ENCODE assay signal across 20 cellular contexts in the genomic region with DNA sequence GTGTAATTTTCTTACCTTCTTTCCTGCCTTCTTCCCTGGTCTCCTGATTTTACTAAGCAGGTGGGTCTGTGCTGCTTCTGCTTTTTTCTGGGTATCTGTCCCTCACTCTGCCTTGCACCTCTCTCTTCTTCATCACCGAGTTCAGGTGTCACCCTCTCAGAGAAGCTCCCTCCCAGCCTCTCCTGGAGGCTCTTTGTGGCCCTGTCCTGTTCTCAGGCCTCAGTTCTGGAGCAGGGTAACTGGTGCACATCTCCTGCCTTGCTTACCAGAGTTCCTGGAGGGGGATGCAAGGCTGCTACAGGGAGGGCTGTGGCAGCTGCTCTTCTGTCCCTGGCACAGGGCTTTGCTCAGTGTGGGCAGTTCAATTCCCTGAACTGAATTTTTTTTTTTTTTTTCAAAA.
DNase-seq lines count a peak whose midpoint lies in the region; ATAC-seq, FAIRE-seq and TF ChIP-seq lines count a peak whose summit lies in the region.
"Had no signal": no experiment of that assay in that cellular context is flagged by ENCODE, and none has a peak within 500 bp of the region (broad histone marks: within the 10 kb centered on the region; RNA-seq: fewer than 3 reads in every experiment).

No MANE protein-coding gene starts in this region.

- ATAC-seq in GM18861 (IDR thresholded peaks at IDR 0.05; ENCODE audit: unreplicated experiment) (peak; percentile 80), GM21390 (IDR thresholded peaks at IDR 0.05; ENCODE audit: unreplicated experiment) (peak; percentile 71), HG03135 (IDR thresholded peaks at IDR 0.05; ENCODE audit: unreplicated experiment) (peak; percentile 60), GM12878 (no peak; the same call in 2 of the 3 replicates)
- ATAC-seq: naive thymus-derived CD8-positive, alpha-beta T cell had no signal

- peak overlapping the region; percentile 44 for H3K27ac ChIP-seq in GM12878 (ENCODE audit: control insufficient read depth, insufficient read depth)

- no peak overlapping the region for H2AFZ ChIP-seq in GM12878 (ENCODE audit: control insufficient read depth, low read depth, low read length)

- TF ChIP-seq POLR2A in GM12878 (IDR thresholded peaks at IDR 0.05; ENCODE audit: low read depth, low read length) = no peak

- DNase-seq in GM12878 (ENCODE audit: low read depth, low spot score) (no peak), GM10248 (ENCODE audit: extremely low spot score) (no peak), DMS 273 treated with DMSO at 0.1 percent for 48 hours (lab: John Stamatoyannopoulos, UW) (no peak), kidney glomerular epithelial cell (lab: John Stamatoyannopoulos, UW) (no peak)
- DNase-seq in activated naive CD4-positive, alpha-beta T cell treated with Interleukin-2 at 50 U/mL for 16 hours = no peak
- DNase-seq: activated CD4-positive, alpha-beta T cell treated with anti-CD3 and anti-CD28 coated beads for 1 hour; activated gamma-delta T cell; anterior cingulate cortex; effector memory CD4-positive, alpha-beta T cell; head of caudate nucleus; immature natural killer cell; MG63; naive thymus-derived CD8-positive, alpha-beta T cell; NCI-H187 treated with DMSO at 0.1 percent for 48 hours; NCI-H510A had no signal

- peaks cover 11% of the 10 kb centered on the region for H3K79me2 ChIP-seq in GM12878 (ENCODE audit: control insufficient read depth, insufficient read depth, low read length)

- POLR2A ChIA-PET in GM12878 (lab: Charles Lee) = interaction anchor here (0.6 to 0.8 kb wide), 3 partner anchors 14 to 1639 kb away, joined by 3 to 5 read pairs (median 3); no protein-coding TSS in a partner anchor
- POLR2A ChIA-PET in GM10248 (lab: Yijun Ruan, JAX) = interaction anchor here (0.7 kb wide), 1 partner anchor 11 kb away, joined by 3 read pairs; no protein-coding TSS in a partner anchor

- in situ Hi-C loops in GM12878 (cut with MboI) = no loop called here

- CTCF ChIA-PET in GM12878 (lab: Yijun Ruan, JAX) = interaction anchor here (0.7 to 1.6 kb wide), 3 partner anchors 10 to 111 kb away, joined by 3 to 4 read pairs (median 4); no protein-coding TSS in a partner anchor
- CTCF ChIA-PET in GM10248 (lab: Yijun Ruan, JAX) = interaction anchor here (1.6 kb wide), 1 partner anchor 112 kb away, joined by 4 read pairs; no protein-coding TSS in a partner anchor

- H3K4me1 ChIP-seq in GM12878 (ENCODE audit: control insufficient read depth, insufficient read depth, low read length) = peaks cover 6% of the 10 kb centered on the region
- H3K4me1 ChIP-seq: HAP-1 had no signal

- FAIRE-seq in GM12878 (lab: Jason Lieb, UNC) = no peak
- FAIRE-seq: GM12892 had no signal

- no peaks in the 10 kb centered on the region for H3K27me3 ChIP-seq in GM12878 (replicated peaks in 1 of 2; ENCODE audit: control insufficient read depth in 2 of 2, insufficient read depth in 2 of 2, low read length in 1 of 2)
- H3K27me3 ChIP-seq: MG63 had no signal

- TF ChIP-seq RAD21 in GM12878 (IDR thresholded peaks at IDR 0.05; ENCODE audit: insufficient read depth, low read depth, low read length) = no peak

- peaks cover 24 to 53% of the 10 kb centered on the region in 2 experiments for H3K36me3 ChIP-seq in GM12878 (ENCODE audit: control insufficient read depth in 2 of 2, insufficient read depth in 2 of 2, low read length in 1 of 2)

- H3K9ac ChIP-seq in GM12878 (ENCODE audit: control insufficient read depth, insufficient read depth, low read length) = no peak overlapping the region; the same call in 1 of the 2 replicates

- no peak for TF ChIP-seq EP300 in GM12878 (IDR thresholded peaks at IDR 0.05; ENCODE audit: borderline replicate concordance in 1 of 2, control insufficient read depth in 1 of 2, low read depth in 2 of 2, low read length in 2 of 2)

- RAD21 ChIA-PET in GM12878 (lab: Charles Lee; ENCODE audit: unreplicated experiment) = interaction anchor here (0.9 to 1.9 kb wide), 2 partner anchors 21 to 112 kb away, joined by 3 to 5 read pairs; no protein-coding TSS in a partner anchor

- TF ChIP-seq CTCF in GM12878 (IDR thresholded peaks at IDR 0.05 in 2 of 3, conservative IDR thresholded peaks at IDR 0.05 in 1 of 3; ENCODE audit: control insufficient read depth in 2 of 3, extremely low read depth in 1 of 3, insufficient read depth in 1 of 3, low read depth in 3 of 3, low read length in 3 of 3) (no peak), GM10248 (IDR thresholded peaks at IDR 0.05; ENCODE audit: control extremely low read depth, extremely low read depth, low read depth, missing control alignments) (no peak)

- 50% methylated on average over 1 of the region's 1 CpG for WGBS in GM12878 (ENCODE audit: insufficient coverage, insufficient replicate concordance, low lambda C conversion rate, missing lambda C conversion rate)

- H3K4me2 ChIP-seq in GM12878 (ENCODE audit: control insufficient read depth, insufficient read depth) = peak overlapping the region; percentile 23; the same call in 1 of the 2 replicates

- H3K9me3 ChIP-seq in GM12878 (replicated peaks; ENCODE audit: control insufficient read depth, insufficient read depth, low read length) = no peaks in the 10 kb centered on the region
- H3K9me3 ChIP-seq: HAP-1, MG63 had no signal

- intact Hi-C loops in GM12878 (cut with micrococcal nuclease; ENCODE audit: unreplicated experiment) = no loop called here

- no peaks in the 10 kb centered on the region; the same call in 1 of the 2 replicates for H4K20me1 ChIP-seq in GM12878 (ENCODE audit: control insufficient read depth, insufficient read depth)

- no peak overlapping the region for H3K4me3 ChIP-seq in GM12878
- H3K4me3 ChIP-seq: HAP-1, MG63 had no signal

- SMC1A ChIA-PET in GM12878 (lab: Charles Lee; ENCODE audit: uncharacterized antibody, unreplicated experiment) = interaction anchor here (1.3 to 2.6 kb wide), 4 partner anchors 10 to 17 kb away, joined by 4 to 10 read pairs (median 6); no protein-coding TSS in a partner anchor

- no TSS peak for BruUV-seq in GM12878 (replicated peaks; lab: Mats Ljungman, UMichigan)

TF ChIP-seq in GM12878, 131 proteins besides CTCF, POLR2A, EP300 and RAD21 (continues in another document):
- TF ChIP-seq HDGF (IDR thresholded peaks at IDR 0.05) (no peak), ZNF217 (IDR thresholded peaks at IDR 0.05) (no peak), IKZF2 (IDR thresholded peaks at IDR 0.05) (no peak)
- TF ChIP-seq, protein P1, sequence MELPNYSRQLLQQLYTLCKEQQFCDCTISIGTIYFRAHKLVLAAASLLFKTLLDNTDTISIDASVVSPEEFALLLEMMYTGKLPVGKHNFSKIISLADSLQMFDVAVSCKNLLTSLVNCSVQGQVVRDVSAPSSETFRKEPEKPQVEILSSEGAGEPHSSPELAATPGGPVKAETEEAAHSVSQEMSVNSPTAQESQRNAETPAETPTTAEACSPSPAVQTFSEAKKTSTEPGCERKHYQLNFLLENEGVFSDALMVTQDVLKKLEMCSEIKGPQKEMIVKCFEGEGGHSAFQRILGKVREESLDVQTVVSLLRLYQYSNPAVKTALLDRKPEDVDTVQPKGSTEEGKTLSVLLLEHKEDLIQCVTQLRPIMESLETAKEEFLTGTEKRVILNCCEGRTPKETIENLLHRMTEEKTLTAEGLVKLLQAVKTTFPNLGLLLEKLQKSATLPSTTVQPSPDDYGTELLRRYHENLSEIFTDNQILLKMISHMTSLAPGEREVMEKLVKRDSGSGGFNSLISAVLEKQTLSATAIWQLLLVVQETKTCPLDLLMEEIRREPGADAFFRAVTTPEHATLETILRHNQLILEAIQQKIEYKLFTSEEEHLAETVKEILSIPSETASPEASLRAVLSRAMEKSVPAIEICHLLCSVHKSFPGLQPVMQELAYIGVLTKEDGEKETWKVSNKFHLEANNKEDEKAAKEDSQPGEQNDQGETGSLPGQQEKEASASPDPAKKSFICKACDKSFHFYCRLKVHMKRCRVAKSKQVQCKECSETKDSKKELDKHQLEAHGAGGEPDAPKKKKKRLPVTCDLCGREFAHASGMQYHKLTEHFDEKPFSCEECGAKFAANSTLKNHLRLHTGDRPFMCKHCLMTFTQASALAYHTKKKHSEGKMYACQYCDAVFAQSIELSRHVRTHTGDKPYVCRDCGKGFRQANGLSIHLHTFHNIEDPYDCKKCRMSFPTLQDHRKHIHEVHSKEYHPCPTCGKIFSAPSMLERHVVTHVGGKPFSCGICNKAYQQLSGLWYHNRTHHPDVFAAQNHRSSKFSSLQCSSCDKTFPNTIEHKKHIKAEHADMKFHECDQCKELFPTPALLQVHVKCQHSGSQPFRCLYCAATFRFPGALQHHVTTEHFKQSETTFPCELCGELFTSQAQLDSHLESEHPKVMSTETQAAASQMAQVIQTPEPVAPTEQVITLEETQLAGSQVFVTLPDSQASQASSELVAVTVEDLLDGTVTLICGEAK (IDR thresholded peaks at IDR 0.05; ENCODE audit: borderline replicate concordance) = no peak
- TF ChIP-seq, protein P2, sequence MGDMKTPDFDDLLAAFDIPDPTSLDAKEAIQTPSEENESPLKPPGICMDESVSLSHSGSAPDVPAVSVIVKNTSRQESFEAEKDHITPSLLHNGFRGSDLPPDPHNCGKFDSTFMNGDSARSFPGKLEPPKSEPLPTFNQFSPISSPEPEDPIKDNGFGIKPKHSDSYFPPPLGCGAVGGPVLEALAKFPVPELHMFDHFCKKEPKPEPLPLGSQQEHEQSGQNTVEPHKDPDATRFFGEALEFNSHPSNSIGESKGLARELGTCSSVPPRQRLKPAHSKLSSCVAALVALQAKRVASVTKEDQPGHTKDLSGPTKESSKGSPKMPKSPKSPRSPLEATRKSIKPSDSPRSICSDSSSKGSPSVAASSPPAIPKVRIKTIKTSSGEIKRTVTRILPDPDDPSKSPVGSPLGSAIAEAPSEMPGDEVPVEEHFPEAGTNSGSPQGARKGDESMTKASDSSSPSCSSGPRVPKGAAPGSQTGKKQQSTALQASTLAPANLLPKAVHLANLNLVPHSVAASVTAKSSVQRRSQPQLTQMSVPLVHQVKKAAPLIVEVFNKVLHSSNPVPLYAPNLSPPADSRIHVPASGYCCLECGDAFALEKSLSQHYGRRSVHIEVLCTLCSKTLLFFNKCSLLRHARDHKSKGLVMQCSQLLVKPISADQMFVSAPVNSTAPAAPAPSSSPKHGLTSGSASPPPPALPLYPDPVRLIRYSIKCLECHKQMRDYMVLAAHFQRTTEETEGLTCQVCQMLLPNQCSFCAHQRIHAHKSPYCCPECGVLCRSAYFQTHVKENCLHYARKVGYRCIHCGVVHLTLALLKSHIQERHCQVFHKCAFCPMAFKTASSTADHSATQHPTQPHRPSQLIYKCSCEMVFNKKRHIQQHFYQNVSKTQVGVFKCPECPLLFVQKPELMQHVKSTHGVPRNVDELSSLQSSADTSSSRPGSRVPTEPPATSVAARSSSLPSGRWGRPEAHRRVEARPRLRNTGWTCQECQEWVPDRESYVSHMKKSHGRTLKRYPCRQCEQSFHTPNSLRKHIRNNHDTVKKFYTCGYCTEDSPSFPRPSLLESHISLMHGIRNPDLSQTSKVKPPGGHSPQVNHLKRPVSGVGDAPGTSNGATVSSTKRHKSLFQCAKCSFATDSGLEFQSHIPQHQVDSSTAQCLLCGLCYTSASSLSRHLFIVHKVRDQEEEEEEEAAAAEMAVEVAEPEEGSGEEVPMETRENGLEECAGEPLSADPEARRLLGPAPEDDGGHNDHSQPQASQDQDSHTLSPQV (IDR thresholded peaks at IDR 0.05) = no peak
